Comparison of ENCODE assay signal across 8 cellular contexts in the genomic region with DNA sequence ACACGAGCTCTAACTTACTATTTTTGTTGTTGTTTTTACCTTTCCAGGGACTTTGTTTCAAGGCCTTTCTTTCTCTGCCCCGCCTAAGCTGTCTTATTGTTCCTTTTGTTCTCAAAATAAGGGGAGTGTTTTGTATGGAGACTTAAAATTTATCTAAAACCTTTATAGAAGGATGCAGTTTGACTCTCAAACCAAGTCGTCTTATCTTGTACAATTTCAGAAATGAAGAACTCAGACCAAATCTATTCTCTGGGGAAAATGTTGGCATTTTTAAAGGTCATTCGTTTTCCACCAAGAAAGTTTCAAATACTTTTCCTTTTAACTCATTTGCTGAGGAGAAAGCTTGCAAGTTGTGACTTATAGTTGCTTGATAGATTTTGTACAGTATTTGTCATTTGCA. TPM values are rescaled to one million over a fixed set of nuclear protein-coding genes. Genes with fewer than 3 reads are reported as not detected.
A peak's percentile ranks its signal among the peaks of the same experiment; 100 is the strongest.
DNase-seq lines count a peak whose midpoint lies in the region; ATAC-seq and TF ChIP-seq lines count a peak whose summit lies in the region.
"Not testable (repeated sequence)": the region's sequence is repeated elsewhere in the genome, so short reads cannot be mapped to it uniquely, and the experiment has no call there.
"Had no signal": no experiment of that assay in that cellular context is flagged by ENCODE, and none has a peak within 500 bp of the region (broad histone marks: within the 10 kb centered on the region; RNA-seq: fewer than 3 reads in every experiment).

No MANE protein-coding gene starts in this region.

- H3K4me1 Mint-ChIP-seq in activated T-helper 17 cell treated with anti-CD3 and anti-CD28 coated beads, Interleukin-2, amount 50 U/mL, for 72 hours, result not testable (repeated sequence)

- not testable (repeated sequence) for H3K36me3 ChIP-seq in DOHH2 (ENCODE audit: control insufficient read depth, low read length); RWPE2 (ENCODE audit: low read depth); muscle layer of duodenum (ENCODE audit: control insufficient read depth in 1 of 2, insufficient read depth in 2 of 2, low read length in 2 of 2)

- not testable (repeated sequence) for H3K9me3 ChIP-seq in DOHH2 (ENCODE audit: control insufficient read depth, insufficient read depth, low read length); RWPE2 (ENCODE audit: severe bottlenecking); muscle layer of duodenum (ENCODE audit: control insufficient read depth in 1 of 2, low read length in 2 of 2)

- H3F3A ChIP-seq in DOHH2 (ENCODE audit: control insufficient read depth, insufficient read depth), result not testable (repeated sequence)

- ATAC-seq in RWPE2 (ENCODE audit: low read depth); activated T-helper 17 cell treated with anti-CD3 and anti-CD28 coated beads, Interleukin-2, amount 50 U/mL, for 72 hours (replicated peaks); foreskin keratinocyte: not testable (repeated sequence)

- H3K79me2 ChIP-seq in DOHH2 (ENCODE audit: control insufficient read depth, low read length), result not testable (repeated sequence)

- peaks cover 20% of the 10 kb centered on the region for H3K36me3 Mint-ChIP-seq in activated T-helper 17 cell treated with anti-CD3 and anti-CD28 coated beads, Interleukin-2, amount 50 U/mL, for 72 hours (ENCODE audit: low read depth)

- H3K9me3 Mint-ChIP-seq in activated T-helper 17 cell treated with anti-CD3 and anti-CD28 coated beads, Interleukin-2, amount 50 U/mL, for 72 hours, result not testable (repeated sequence)

- not testable (repeated sequence) for H3K27me3 ChIP-seq in DOHH2 (ENCODE audit: control insufficient read depth, low read length); RWPE2 (ENCODE audit: insufficient read depth, poor library complexity, severe bottlenecking); foreskin keratinocyte; muscle layer of duodenum (ENCODE audit: low read depth, low read length)

- not testable (repeated sequence) for DNase-seq in RWPE2 (ENCODE audit: low spot score); foreskin keratinocyte; skeletal muscle cell (ENCODE audit: low read depth)
- DNase-seq in cardiac fibroblast (ENCODE audit: low read depth in 2 of 2), result peak; percentile 31 to 41

- not testable (repeated sequence) for H3K27ac ChIP-seq in DOHH2 (ENCODE audit: low read depth, low read length); muscle layer of duodenum (ENCODE audit: low read length)
- peak overlapping the region; percentile 79 for H3K27ac ChIP-seq in RWPE2 (ENCODE audit: poor library complexity, severe bottlenecking)
- peak overlapping the region; percentile 71 for H3K27ac ChIP-seq in foreskin keratinocyte

- H3K9me2 ChIP-seq in DOHH2 (replicated peaks; ENCODE audit: control insufficient read depth, low read length), result not testable (repeated sequence)

- not testable (repeated sequence) for H4K20me1 ChIP-seq in DOHH2 (ENCODE audit: control insufficient read depth, insufficient read depth, low read depth, low read length)

- TF ChIP-seq CTCF in DOHH2 (IDR thresholded peaks at IDR 0.05; ENCODE audit: low read depth, low read length, poor library complexity, severe bottlenecking); RWPE2 (IDR thresholded peaks at IDR 0.05; ENCODE audit: poor library complexity, severe bottlenecking); cardiac fibroblast (IDR thresholded peaks at IDR 0.05; ENCODE audit: low read depth, low read length); foreskin keratinocyte (conservative IDR thresholded peaks at IDR 0.05): not testable (repeated sequence)

- peak overlapping the region; percentile 75 for H3K4me2 ChIP-seq in DOHH2 (ENCODE audit: low read length)

- H3K27ac Mint-ChIP-seq in activated T-helper 17 cell treated with anti-CD3 and anti-CD28 coated beads, Interleukin-2, amount 50 U/mL, for 72 hours, result peak overlapping the region; percentile 81

- H3K4me1 ChIP-seq in DOHH2 (ENCODE audit: control insufficient read depth, low read length); muscle layer of duodenum (ENCODE audit: control insufficient read depth in 1 of 2, insufficient read depth in 2 of 2, low read length in 2 of 2): not testable (repeated sequence)
- peaks cover 30% of the 10 kb centered on the region for H3K4me1 ChIP-seq in RWPE2 (ENCODE audit: insufficient read depth, poor library complexity, severe bottlenecking)
- H3K4me1 ChIP-seq in foreskin keratinocyte, result peaks cover 26% of the 10 kb centered on the region

- not testable (repeated sequence) for H3K27me3 Mint-ChIP-seq in activated T-helper 17 cell treated with anti-CD3 and anti-CD28 coated beads, Interleukin-2, amount 50 U/mL, for 72 hours

- H3K4me3 Mint-ChIP-seq in activated T-helper 17 cell treated with anti-CD3 and anti-CD28 coated beads, Interleukin-2, amount 50 U/mL, for 72 hours, result peak overlapping the region; percentile 82

- H3K4me3 ChIP-seq in DOHH2 (ENCODE audit: low read length), result peak overlapping the region; percentile 77
- H3K4me3 ChIP-seq in RWPE2 (ENCODE audit: severe bottlenecking), result peak overlapping the region; percentile 92
- H3K4me3 ChIP-seq in cardiac fibroblast (replicated peaks in 1 of 2; ENCODE audit: low read depth in 2 of 2, low read length in 2 of 2), result peak overlapping the region in 1 of 2 donors; percentile 77
- H3K4me3 ChIP-seq in muscle layer of duodenum (ENCODE audit: low read depth in 1 of 2, low read length in 2 of 2), result peak overlapping the region; percentile 57 to 72
- H3K4me3 ChIP-seq in skeletal muscle cell (ENCODE audit: low read depth, low read length), result peak overlapping the region; percentile 66

RNA-seq across cellular contexts. Expression of gene FANK1, which starts 1.0 kb away (rescaled TPM):
- total RNA-seq in activated T-helper 17 cell treated with anti-CD3 and anti-CD28 coated beads, Interleukin-2, amount 50 U/mL, for 72 hours, result 1 to 10 TPM; 1.2 to 4.7 TPM
- 4.1 and 5.8 TPM in 2 replicates for total RNA-seq in foreskin keratinocyte
- polyA plus RNA-seq in foreskin keratinocyte, result 3.3 and 5.8 TPM in 2 replicates
- total RNA-seq: skeletal muscle tissue had no signal

RNA-seq across cellular contexts. Expression of gene DHX32, which starts 16.2 kb away (rescaled TPM):
- 10 to 100 TPM; 28.4 to 38.9 TPM for total RNA-seq in activated T-helper 17 cell treated with anti-CD3 and anti-CD28 coated beads, Interleukin-2, amount 50 U/mL, for 72 hours
- 40.0 and 43.1 TPM in 2 replicates for total RNA-seq in foreskin keratinocyte
- polyA plus RNA-seq in foreskin keratinocyte, result 21.3 and 23.8 TPM in 2 replicates
